In the genomic region with DNA sequence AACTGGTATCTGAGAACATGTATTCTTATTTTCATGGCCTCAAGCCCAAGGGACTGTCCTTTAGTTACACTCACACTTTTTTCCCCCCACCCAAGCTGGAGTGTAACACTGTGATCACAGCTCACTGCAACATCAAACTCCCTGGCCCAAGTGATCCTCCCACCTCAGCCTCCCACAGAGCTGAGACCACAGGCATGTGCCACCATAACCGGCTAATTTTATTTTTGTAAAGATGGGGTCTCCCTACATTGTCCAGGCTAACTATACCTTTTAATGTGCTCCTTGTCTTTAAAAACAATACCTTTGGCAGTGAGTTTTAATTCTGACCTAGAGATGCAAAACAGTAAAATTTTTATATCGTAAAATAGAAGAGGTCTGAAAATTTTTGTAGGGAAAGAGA, we compare ENCODE assay signal across 2 cellular contexts.
A peak's percentile ranks its signal among the peaks of the same experiment; 100 is the strongest.
TF ChIP-seq lines count a peak whose summit lies in the region.

No MANE protein-coding gene starts in this region.

TF ChIP-seq in IMR-90, 13 proteins besides CTCF, POLR2A, EP300 and RAD21:
- no peak for TF ChIP-seq RCOR1 (IDR thresholded peaks at IDR 0.05; ENCODE audit: insufficient replicate concordance, low read length)
- no peak for TF ChIP-seq FOS (IDR thresholded peaks at IDR 0.05; ENCODE audit: low read depth, low read length)
- no peak for TF ChIP-seq CHD1 (IDR thresholded peaks at IDR 0.05; ENCODE audit: low read depth, low read length)
- TF ChIP-seq MAFK (IDR thresholded peaks at IDR 0.05; ENCODE audit: low read depth, low read length) = no peak
- TF ChIP-seq, protein P1, sequence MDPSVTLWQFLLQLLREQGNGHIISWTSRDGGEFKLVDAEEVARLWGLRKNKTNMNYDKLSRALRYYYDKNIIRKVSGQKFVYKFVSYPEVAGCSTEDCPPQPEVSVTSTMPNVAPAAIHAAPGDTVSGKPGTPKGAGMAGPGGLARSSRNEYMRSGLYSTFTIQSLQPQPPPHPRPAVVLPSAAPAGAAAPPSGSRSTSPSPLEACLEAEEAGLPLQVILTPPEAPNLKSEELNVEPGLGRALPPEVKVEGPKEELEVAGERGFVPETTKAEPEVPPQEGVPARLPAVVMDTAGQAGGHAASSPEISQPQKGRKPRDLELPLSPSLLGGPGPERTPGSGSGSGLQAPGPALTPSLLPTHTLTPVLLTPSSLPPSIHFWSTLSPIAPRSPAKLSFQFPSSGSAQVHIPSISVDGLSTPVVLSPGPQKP (IDR thresholded peaks at IDR 0.05; ENCODE audit: borderline replicate concordance, low read depth, low read length) = no peak
- TF ChIP-seq, protein P2, sequence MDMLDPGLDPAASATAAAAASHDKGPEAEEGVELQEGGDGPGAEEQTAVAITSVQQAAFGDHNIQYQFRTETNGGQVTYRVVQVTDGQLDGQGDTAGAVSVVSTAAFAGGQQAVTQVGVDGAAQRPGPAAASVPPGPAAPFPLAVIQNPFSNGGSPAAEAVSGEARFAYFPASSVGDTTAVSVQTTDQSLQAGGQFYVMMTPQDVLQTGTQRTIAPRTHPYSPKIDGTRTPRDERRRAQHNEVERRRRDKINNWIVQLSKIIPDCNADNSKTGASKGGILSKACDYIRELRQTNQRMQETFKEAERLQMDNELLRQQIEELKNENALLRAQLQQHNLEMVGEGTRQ (IDR thresholded peaks at IDR 0.05; ENCODE audit: low read depth, low read length) = no peak
- no peak for TF ChIP-seq NFE2L2 (IDR thresholded peaks at IDR 0.05; ENCODE audit: low read depth, low read length)

TF ChIP-seq in K562, 482 proteins besides CTCF, POLR2A, EP300 and RAD21:
- TF ChIP-seq ZNF232 (CRISPR knock-in tag; IDR thresholded peaks at IDR 0.05) = no peak
- TF ChIP-seq, protein P3, sequence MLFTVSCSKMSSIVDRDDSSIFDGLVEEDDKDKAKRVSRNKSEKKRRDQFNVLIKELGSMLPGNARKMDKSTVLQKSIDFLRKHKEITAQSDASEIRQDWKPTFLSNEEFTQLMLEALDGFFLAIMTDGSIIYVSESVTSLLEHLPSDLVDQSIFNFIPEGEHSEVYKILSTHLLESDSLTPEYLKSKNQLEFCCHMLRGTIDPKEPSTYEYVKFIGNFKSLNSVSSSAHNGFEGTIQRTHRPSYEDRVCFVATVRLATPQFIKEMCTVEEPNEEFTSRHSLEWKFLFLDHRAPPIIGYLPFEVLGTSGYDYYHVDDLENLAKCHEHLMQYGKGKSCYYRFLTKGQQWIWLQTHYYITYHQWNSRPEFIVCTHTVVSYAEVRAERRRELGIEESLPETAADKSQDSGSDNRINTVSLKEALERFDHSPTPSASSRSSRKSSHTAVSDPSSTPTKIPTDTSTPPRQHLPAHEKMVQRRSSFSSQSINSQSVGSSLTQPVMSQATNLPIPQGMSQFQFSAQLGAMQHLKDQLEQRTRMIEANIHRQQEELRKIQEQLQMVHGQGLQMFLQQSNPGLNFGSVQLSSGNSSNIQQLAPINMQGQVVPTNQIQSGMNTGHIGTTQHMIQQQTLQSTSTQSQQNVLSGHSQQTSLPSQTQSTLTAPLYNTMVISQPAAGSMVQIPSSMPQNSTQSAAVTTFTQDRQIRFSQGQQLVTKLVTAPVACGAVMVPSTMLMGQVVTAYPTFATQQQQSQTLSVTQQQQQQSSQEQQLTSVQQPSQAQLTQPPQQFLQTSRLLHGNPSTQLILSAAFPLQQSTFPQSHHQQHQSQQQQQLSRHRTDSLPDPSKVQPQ (CRISPR knock-in tag; IDR thresholded peaks at IDR 0.05; ENCODE audit: borderline replicate concordance) = no peak
- TF ChIP-seq ZNF121 (CRISPR knock-in tag; conservative IDR thresholded peaks at IDR 0.05) = 0 out of 2 replicates have a peak, but pooled peaks have one; percentile 12
- TF ChIP-seq RBM15 (IDR thresholded peaks at IDR 0.05; ENCODE audit: insufficient read depth, low read length) = no peak
- no peak for TF ChIP-seq CXXC5 (CRISPR knock-in tag; IDR thresholded peaks at IDR 0.05)
